In the genomic region with DNA sequence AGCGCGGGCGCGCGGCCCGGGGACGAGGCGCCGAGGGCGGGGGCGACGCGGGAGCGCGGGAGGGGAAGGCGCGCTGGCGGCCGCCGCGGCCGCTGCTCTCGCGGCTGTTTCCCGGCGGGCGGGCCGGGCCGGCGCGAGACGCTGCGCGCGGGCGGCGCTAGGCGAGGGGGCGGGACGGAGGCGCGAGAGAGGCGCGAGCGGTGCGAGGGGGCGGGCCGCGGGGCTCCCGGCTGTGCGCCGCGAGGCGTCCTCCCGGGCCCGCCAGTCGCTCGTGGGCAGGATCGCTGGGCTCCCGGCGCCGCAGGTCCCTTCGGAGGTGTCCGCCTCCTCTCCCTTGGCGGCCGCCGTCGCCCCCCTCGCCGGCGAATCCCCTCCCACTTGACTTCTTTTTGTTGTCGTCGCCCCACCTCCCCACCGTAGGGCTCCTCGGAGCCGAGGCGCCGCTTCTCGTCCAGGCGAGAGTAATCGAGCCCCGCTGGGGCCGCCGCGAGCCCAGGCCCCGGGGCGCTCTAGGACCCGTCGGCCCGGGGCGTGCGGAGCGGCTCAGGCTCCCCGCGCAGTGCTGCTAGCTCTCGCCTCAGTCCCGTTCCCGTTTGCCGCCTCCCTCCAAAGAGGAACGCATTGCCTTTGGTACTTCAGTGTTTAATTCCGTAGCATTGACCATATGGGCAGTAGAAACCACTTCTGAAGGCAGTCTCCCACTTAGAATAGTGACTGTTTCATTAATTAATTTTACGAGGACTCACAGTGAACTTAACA, we compare ENCODE assay signal across 1 cellular context.
TF ChIP-seq lines count a peak whose summit lies in the region.

A gene (minus strand): TSS at position 110 of the 759 bp plus-strand sequence. CDS start 330 bp downstream, outside the sequence.

TF ChIP-seq in HepG2, 621 proteins besides CTCF, POLR2A, EP300 and RAD21 (continued from another document and continues in another):
- TF ChIP-seq, protein P1, sequence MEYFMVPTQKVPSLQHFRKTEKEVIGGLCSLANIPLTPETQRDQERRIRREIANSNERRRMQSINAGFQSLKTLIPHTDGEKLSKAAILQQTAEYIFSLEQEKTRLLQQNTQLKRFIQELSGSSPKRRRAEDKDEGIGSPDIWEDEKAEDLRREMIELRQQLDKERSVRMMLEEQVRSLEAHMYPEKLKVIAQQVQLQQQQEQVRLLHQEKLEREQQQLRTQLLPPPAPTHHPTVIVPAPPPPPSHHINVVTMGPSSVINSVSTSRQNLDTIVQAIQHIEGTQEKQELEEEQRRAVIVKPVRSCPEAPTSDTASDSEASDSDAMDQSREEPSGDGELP (IDR thresholded peaks at IDR 0.05; ENCODE audit: borderline replicate concordance, low read depth): 0 out of 2 replicates have a peak, but pooled peaks have one; percentile 39
- no peak for TF ChIP-seq TBP (CRISPR knock-in tag; IDR thresholded peaks at IDR 0.05)
- TF ChIP-seq SKI (IDR thresholded peaks at IDR 0.05; ENCODE audit: partially characterized antibody): peak; percentile 91
- TF ChIP-seq GATAD1 (CRISPR knock-in tag; IDR thresholded peaks at IDR 0.05): peak; percentile 78
- TF ChIP-seq RNF2 (conservative IDR thresholded peaks at IDR 0.05; ENCODE audit: low read depth): peak; percentile 85; the same call in 1 of the 2 replicates
- TF ChIP-seq, protein P2, sequence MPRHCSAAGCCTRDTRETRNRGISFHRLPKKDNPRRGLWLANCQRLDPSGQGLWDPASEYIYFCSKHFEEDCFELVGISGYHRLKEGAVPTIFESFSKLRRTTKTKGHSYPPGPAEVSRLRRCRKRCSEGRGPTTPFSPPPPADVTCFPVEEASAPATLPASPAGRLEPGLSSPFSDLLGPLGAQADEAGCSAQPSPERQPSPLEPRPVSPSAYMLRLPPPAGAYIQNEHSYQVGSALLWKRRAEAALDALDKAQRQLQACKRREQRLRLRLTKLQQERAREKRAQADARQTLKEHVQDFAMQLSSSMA (CRISPR knock-in tag; IDR thresholded peaks at IDR 0.05): peak; percentile 94
- TF ChIP-seq BORCS8-MEF2B (CRISPR knock-in tag; IDR thresholded peaks at IDR 0.05): no peak; the same call in 1 of the 2 replicates
- TF ChIP-seq THAP11 (CRISPR knock-in tag; IDR thresholded peaks at IDR 0.05): peak; percentile 70
- TF ChIP-seq XBP1 (CRISPR knock-in tag; IDR thresholded peaks at IDR 0.05): 0 out of 2 replicates have a peak, but pooled peaks have one; percentile 36
- TF ChIP-seq HOXA9 (CRISPR knock-in tag; IDR thresholded peaks at IDR 0.05; ENCODE audit: borderline replicate concordance): no peak
- peak; percentile 82; the same call in 1 of the 2 replicates for TF ChIP-seq NR1H2 (CRISPR knock-in tag; IDR thresholded peaks at IDR 0.05; ENCODE audit: borderline replicate concordance, low read depth)
- peak; percentile 83; the same call in 1 of the 2 replicates for TF ChIP-seq ZSCAN20 (CRISPR knock-in tag; IDR thresholded peaks at IDR 0.05; ENCODE audit: borderline replicate concordance)
- TF ChIP-seq, protein P3, sequence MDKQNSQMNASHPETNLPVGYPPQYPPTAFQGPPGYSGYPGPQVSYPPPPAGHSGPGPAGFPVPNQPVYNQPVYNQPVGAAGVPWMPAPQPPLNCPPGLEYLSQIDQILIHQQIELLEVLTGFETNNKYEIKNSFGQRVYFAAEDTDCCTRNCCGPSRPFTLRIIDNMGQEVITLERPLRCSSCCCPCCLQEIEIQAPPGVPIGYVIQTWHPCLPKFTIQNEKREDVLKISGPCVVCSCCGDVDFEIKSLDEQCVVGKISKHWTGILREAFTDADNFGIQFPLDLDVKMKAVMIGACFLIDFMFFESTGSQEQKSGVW (CRISPR knock-in tag; IDR thresholded peaks at IDR 0.05; ENCODE audit: borderline replicate concordance): no peak
- TF ChIP-seq, protein P4, sequence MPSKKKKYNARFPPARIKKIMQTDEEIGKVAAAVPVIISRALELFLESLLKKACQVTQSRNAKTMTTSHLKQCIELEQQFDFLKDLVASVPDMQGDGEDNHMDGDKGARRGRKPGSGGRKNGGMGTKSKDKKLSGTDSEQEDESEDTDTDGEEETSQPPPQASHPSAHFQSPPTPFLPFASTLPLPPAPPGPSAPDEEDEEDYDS (CRISPR knock-in tag; IDR thresholded peaks at IDR 0.05): 0 out of 2 replicates have a peak, but pooled peaks have one; percentile 39
- TF ChIP-seq ADNP (CRISPR knock-in tag; IDR thresholded peaks at IDR 0.05): no peak
- peak; percentile 66; the same call in 1 of the 2 replicates for TF ChIP-seq SALL2 (CRISPR knock-in tag; IDR thresholded peaks at IDR 0.05)
- no peak for TF ChIP-seq FOXM1 (CRISPR knock-in tag; IDR thresholded peaks at IDR 0.05)
- TF ChIP-seq ZNF34 (CRISPR knock-in tag; IDR thresholded peaks at IDR 0.05; ENCODE audit: borderline replicate concordance): peak; percentile 95
- TF ChIP-seq ZNF333 (CRISPR knock-in tag; IDR thresholded peaks at IDR 0.05; ENCODE audit: borderline replicate concordance): 0 out of 2 replicates have a peak, but pooled peaks have one; percentile 44
- peak; percentile 87 for TF ChIP-seq AGO1 (IDR thresholded peaks at IDR 0.05; ENCODE audit: low read depth, low read length, poor library complexity, severe bottlenecking)
- TF ChIP-seq SIN3A (IDR thresholded peaks at IDR 0.05; ENCODE audit: borderline replicate concordance, low read depth, low read length): no peak; the same call in 1 of the 2 replicates
- TF ChIP-seq TBX2 (CRISPR knock-in tag; IDR thresholded peaks at IDR 0.05; ENCODE audit: borderline replicate concordance): peak; percentile 92
- TF ChIP-seq ZNF850 (CRISPR knock-in tag; conservative IDR thresholded peaks at IDR 0.05): no peak
- TF ChIP-seq ZFY (CRISPR knock-in tag; IDR thresholded peaks at IDR 0.05): peak; percentile 87
- TF ChIP-seq, protein P5, sequence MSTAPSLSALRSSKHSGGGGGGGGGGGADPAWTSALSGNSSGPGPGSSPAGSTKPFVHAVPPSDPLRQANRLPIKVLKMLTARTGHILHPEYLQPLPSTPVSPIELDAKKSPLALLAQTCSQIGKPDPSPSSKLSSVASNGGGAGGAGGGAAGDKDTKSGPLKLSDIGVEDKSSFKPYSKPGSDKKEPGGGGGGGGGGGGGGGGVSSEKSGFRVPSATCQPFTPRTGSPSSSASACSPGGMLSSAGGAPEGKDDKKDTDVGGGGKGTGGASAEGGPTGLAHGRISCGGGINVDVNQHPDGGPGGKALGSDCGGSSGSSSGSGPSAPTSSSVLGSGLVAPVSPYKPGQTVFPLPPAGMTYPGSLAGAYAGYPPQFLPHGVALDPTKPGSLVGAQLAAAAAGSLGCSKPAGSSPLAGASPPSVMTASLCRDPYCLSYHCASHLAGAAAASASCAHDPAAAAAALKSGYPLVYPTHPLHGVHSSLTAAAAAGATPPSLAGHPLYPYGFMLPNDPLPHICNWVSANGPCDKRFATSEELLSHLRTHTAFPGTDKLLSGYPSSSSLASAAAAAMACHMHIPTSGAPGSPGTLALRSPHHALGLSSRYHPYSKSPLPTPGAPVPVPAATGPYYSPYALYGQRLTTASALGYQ (CRISPR knock-in tag; IDR thresholded peaks at IDR 0.05): peak; percentile 58; the same call in 1 of the 2 replicates
- TF ChIP-seq ZNF430 (CRISPR knock-in tag; IDR thresholded peaks at IDR 0.05): peak; percentile 75
- TF ChIP-seq PITX1 (CRISPR knock-in tag; IDR thresholded peaks at IDR 0.05): peak; percentile 67; the same call in 1 of the 2 replicates
- peak; percentile 93; the same call in 1 of the 2 replicates for TF ChIP-seq ZNF598 (CRISPR knock-in tag; IDR thresholded peaks at IDR 0.05; ENCODE audit: borderline replicate concordance)
- TF ChIP-seq, protein P6, sequence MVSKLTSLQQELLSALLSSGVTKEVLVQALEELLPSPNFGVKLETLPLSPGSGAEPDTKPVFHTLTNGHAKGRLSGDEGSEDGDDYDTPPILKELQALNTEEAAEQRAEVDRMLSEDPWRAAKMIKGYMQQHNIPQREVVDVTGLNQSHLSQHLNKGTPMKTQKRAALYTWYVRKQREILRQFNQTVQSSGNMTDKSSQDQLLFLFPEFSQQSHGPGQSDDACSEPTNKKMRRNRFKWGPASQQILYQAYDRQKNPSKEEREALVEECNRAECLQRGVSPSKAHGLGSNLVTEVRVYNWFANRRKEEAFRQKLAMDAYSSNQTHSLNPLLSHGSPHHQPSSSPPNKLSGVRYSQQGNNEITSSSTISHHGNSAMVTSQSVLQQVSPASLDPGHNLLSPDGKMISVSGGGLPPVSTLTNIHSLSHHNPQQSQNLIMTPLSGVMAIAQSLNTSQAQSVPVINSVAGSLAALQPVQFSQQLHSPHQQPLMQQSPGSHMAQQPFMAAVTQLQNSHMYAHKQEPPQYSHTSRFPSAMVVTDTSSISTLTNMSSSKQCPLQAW (CRISPR knock-in tag; IDR thresholded peaks at IDR 0.05): peak; percentile 83
- peak; percentile 75; the same call in 1 of the 2 replicates for TF ChIP-seq ZNF605 (CRISPR knock-in tag; IDR thresholded peaks at IDR 0.05)
- TF ChIP-seq HDAC2 (CRISPR knock-in tag; IDR thresholded peaks at IDR 0.05): peak; percentile 90
- peak; percentile 43; the same call in 1 of the 2 replicates for TF ChIP-seq ZNF263 (CRISPR knock-in tag; IDR thresholded peaks at IDR 0.05)
- no peak for TF ChIP-seq NONO (IDR thresholded peaks at IDR 0.05)
- peak; percentile 65; the same call in 1 of the 2 replicates for TF ChIP-seq NONO (CRISPR knock-in tag; conservative IDR thresholded peaks at IDR 0.05)
- no peak for TF ChIP-seq ZNF431 (CRISPR knock-in tag; IDR thresholded peaks at IDR 0.05; ENCODE audit: borderline replicate concordance, low read depth)
- TF ChIP-seq NCOA2 (CRISPR knock-in tag; IDR thresholded peaks at IDR 0.05): no peak; the same call in 1 of the 2 replicates
- no peak for TF ChIP-seq IKZF4 (CRISPR knock-in tag; IDR thresholded peaks at IDR 0.05; ENCODE audit: borderline replicate concordance, low read depth, not compliant biosample characterization)
- no peak; the same call in none of the 2 replicates for TF ChIP-seq REPIN1 (CRISPR knock-in tag; IDR thresholded peaks at IDR 0.05; ENCODE audit: borderline replicate concordance, low read depth)
- TF ChIP-seq ZNF232 (CRISPR knock-in tag; IDR thresholded peaks at IDR 0.05; ENCODE audit: borderline replicate concordance): peak; percentile 82; the same call in 1 of the 2 replicates
- TF ChIP-seq NFKB2 (CRISPR knock-in tag; IDR thresholded peaks at IDR 0.05; ENCODE audit: borderline replicate concordance): peak; percentile 91; the same call in 1 of the 2 replicates
- 0 out of 2 replicates have a peak, but pooled peaks have one; percentile 40 for TF ChIP-seq EED (CRISPR knock-in tag; IDR thresholded peaks at IDR 0.05)
- peak; percentile 72 for TF ChIP-seq RXRA (CRISPR knock-in tag; IDR thresholded peaks at IDR 0.05)
- TF ChIP-seq ZNF792 (CRISPR knock-in tag; IDR thresholded peaks at IDR 0.05): peak; percentile 65
- TF ChIP-seq ZBTB3 (CRISPR knock-in tag; IDR thresholded peaks at IDR 0.05; ENCODE audit: borderline replicate concordance, low read depth): peak; percentile 30; the same call in 1 of the 2 replicates
- TF ChIP-seq AHR (CRISPR knock-in tag; IDR thresholded peaks at IDR 0.05): peak; percentile 84; the same call in 1 of the 2 replicates
- TF ChIP-seq, protein P7, sequence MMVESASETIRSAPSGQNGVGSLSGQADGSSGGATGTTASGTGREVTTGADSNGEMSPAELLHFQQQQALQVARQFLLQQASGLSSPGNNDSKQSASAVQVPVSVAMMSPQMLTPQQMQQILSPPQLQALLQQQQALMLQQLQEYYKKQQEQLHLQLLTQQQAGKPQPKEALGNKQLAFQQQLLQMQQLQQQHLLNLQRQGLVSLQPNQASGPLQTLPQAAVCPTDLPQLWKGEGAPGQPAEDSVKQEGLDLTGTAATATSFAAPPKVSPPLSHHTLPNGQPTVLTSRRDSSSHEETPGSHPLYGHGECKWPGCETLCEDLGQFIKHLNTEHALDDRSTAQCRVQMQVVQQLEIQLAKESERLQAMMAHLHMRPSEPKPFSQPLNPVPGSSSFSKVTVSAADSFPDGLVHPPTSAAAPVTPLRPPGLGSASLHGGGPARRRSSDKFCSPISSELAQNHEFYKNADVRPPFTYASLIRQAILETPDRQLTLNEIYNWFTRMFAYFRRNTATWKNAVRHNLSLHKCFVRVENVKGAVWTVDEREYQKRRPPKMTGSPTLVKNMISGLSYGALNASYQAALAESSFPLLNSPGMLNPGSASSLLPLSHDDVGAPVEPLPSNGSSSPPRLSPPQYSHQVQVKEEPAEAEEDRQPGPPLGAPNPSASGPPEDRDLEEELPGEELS (CRISPR knock-in tag; IDR thresholded peaks at IDR 0.05): peak; percentile 69
- peak; percentile 69; the same call in 1 of the 2 replicates for TF ChIP-seq ZNF556 (CRISPR knock-in tag; IDR thresholded peaks at IDR 0.05; ENCODE audit: borderline replicate concordance)
- TF ChIP-seq, protein P8, sequence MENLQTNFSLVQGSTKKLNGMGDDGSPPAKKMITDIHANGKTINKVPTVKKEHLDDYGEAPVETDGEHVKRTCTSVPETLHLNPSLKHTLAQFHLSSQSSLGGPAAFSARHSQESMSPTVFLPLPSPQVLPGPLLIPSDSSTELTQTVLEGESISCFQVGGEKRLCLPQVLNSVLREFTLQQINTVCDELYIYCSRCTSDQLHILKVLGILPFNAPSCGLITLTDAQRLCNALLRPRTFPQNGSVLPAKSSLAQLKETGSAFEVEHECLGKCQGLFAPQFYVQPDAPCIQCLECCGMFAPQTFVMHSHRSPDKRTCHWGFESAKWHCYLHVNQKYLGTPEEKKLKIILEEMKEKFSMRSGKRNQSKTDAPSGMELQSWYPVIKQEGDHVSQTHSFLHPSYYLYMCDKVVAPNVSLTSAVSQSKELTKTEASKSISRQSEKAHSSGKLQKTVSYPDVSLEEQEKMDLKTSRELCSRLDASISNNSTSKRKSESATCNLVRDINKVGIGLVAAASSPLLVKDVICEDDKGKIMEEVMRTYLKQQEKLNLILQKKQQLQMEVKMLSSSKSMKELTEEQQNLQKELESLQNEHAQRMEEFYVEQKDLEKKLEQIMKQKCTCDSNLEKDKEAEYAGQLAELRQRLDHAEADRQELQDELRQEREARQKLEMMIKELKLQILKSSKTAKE (CRISPR knock-in tag; IDR thresholded peaks at IDR 0.05; ENCODE audit: borderline replicate concordance): peak; percentile 72; the same call in 1 of the 2 replicates
- TF ChIP-seq, protein P9, sequence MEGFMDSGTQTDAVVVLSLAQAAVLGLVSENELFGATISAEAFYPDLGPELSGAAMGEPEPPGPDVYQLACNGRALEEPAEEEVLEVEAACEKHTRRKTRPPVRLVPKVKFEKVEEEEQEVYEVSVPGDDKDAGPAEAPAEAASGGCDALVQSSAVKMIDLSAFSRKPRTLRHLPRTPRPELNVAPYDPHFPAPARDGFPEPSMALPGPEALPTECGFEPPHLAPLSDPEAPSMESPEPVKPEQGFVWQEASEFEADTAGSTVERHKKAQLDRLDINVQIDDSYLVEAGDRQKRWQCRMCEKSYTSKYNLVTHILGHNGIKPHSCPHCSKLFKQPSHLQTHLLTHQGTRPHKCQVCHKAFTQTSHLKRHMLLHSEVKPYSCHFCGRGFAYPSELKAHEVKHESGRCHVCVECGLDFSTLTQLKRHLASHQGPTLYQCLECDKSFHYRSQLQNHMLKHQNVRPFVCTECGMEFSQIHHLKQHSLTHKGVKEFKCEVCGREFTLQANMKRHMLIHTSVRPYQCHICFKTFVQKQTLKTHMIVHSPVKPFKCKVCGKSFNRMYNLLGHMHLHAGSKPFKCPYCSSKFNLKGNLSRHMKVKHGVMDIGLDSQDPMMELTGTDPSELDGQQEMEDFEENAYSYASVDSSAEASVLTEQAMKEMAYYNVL (CRISPR knock-in tag; IDR thresholded peaks at IDR 0.05; ENCODE audit: borderline replicate concordance): peak; percentile 79; the same call in 1 of the 2 replicates
- 0 out of 2 replicates have a peak, but pooled peaks have one; percentile 84 for TF ChIP-seq ZNF569 (CRISPR knock-in tag; IDR thresholded peaks at IDR 0.05; ENCODE audit: borderline replicate concordance)
- TF ChIP-seq ZNF143 (CRISPR knock-in tag; IDR thresholded peaks at IDR 0.05): peak; percentile 46; the same call in 1 of the 2 replicates
- TF ChIP-seq HNRNPH1 (optimal IDR thresholded peaks at IDR 0.05; ENCODE audit: low read depth, low read length): no peak
- no peak for TF ChIP-seq SIN3B (IDR thresholded peaks at IDR 0.05; ENCODE audit: low read length)
- TF ChIP-seq CREB1 (IDR thresholded peaks at IDR 0.05): no peak
- no peak for TF ChIP-seq CREB1 (CRISPR knock-in tag; IDR thresholded peaks at IDR 0.05)
